1 cellular context compared by ENCODE assay signal in genomic region chr20:54152227-54153040, GRCh38.
TF ChIP-seq lines count a peak whose summit lies in the region.

No MANE protein-coding gene starts in this region.

TF ChIP-seq in SK-N-SH, 30 proteins besides CTCF, POLR2A, EP300 and RAD21:
- TF ChIP-seq CHD2 (IDR thresholded peaks at IDR 0.05; ENCODE audit: low read length, partially characterized antibody) (no peak), REST (IDR thresholded peaks at IDR 0.05; ENCODE audit: low read depth, low read length) (no peak), NRF1 (IDR thresholded peaks at IDR 0.05; ENCODE audit: low read depth, low read length) (no peak), ZBTB33 (IDR thresholded peaks at IDR 0.05; ENCODE audit: borderline replicate concordance, low read depth) (no peak), RFX5 (IDR thresholded peaks at IDR 0.05; ENCODE audit: low read length) (no peak), TEAD4 (IDR thresholded peaks at IDR 0.05; ENCODE audit: borderline replicate concordance, insufficient read depth) (no peak), IRF3 (IDR thresholded peaks at IDR 0.05; ENCODE audit: low read depth, low read length) (no peak), MEF2A (IDR thresholded peaks at IDR 0.05; ENCODE audit: borderline replicate concordance, low read depth) (no peak), SMC3 (IDR thresholded peaks at IDR 0.05; ENCODE audit: low read depth, low read length) (no peak), GATA2 (CRISPR knock-in tag; IDR thresholded peaks at IDR 0.05) (no peak), POLR2AphosphoS5 (IDR thresholded peaks at IDR 0.05; ENCODE audit: low read depth, low read length) (no peak), FOXJ3 (CRISPR knock-in tag; IDR thresholded peaks at IDR 0.05) (no peak), YY1 (IDR thresholded peaks at IDR 0.05; ENCODE audit: low read depth) (no peak), TAF1 (IDR thresholded peaks at IDR 0.05; ENCODE audit: borderline replicate concordance, low read depth, low read length) (no peak), FOSL2 (IDR thresholded peaks at IDR 0.05; ENCODE audit: borderline replicate concordance, low read depth) (no peak), SIN3A (IDR thresholded peaks at IDR 0.05; ENCODE audit: borderline replicate concordance, low read depth, low read length) (no peak)
